In genomic region chr18:46891742-46892214, GRCh38 we compare ENCODE assay signal across 11 cellular contexts. TPM values are rescaled to one million over a fixed set of nuclear protein-coding genes. Genes with fewer than 3 reads are reported as not detected.
DNase-seq lines count a peak whose midpoint lies in the region; ATAC-seq and TF ChIP-seq lines count a peak whose summit lies in the region.
"Had no signal": no experiment of that assay in that cellular context is flagged by ENCODE, and none has a peak within 500 bp of the region (broad histone marks: within the 10 kb centered on the region; RNA-seq: fewer than 3 reads in every experiment).

No MANE protein-coding gene starts in this region.

- TF ChIP-seq CTCF in OCI-LY7 (conservative IDR thresholded peaks at IDR 0.05; ENCODE audit: low read length): no peak
- TF ChIP-seq CTCF in adrenal gland (IDR thresholded peaks at IDR 0.05): no peak
- no peak for TF ChIP-seq CTCF in hepatocyte (IDR thresholded peaks at IDR 0.05; ENCODE audit: poor library complexity)

- H3K4me2 ChIP-seq in OCI-LY7 (ENCODE audit: low read length) (no peak overlapping the region), hepatocyte (no peak overlapping the region)

- H3K4me3 ChIP-seq in OCI-LY7 (ENCODE audit: low read depth, low read length, poor library complexity, severe bottlenecking) (no peak overlapping the region), adrenal gland (no peak overlapping the region), HAP-1 (no peak overlapping the region), hepatocyte (no peak overlapping the region)
- H3K4me3 ChIP-seq: right lobe of liver had no signal

- ATAC-seq in GM18505 (IDR thresholded peaks at IDR 0.05; ENCODE audit: unreplicated experiment) (peak; percentile 92), GM19452 (IDR thresholded peaks at IDR 0.05; ENCODE audit: unreplicated experiment) (peak; percentile 74), HG02970 (IDR thresholded peaks at IDR 0.05; ENCODE audit: low FRiP score, unreplicated experiment) (peak; percentile 71)
- ATAC-seq: right lobe of liver had no signal

- H2AFZ ChIP-seq in OCI-LY7 (ENCODE audit: low read length): no peak overlapping the region
- H2AFZ ChIP-seq in hepatocyte: no peak overlapping the region

- in situ Hi-C loops in HAP-1 (cut with MboI; ENCODE audit: low sequenced_read_pairs): no loop called here

- POLR2A ChIA-PET in OCI-LY7 (lab: Charles Lee): no interaction called here

- peaks cover 13% of the 10 kb centered on the region for H3K4me1 ChIP-seq in OCI-LY7 (ENCODE audit: insufficient read depth, low read length, poor library complexity, severe bottlenecking)
- H3K4me1 ChIP-seq in adrenal gland (replicated peaks in 1 of 2): peaks cover 0 to 7% of the 10 kb centered on the region in 2 donors
- peaks cover 7% of the 10 kb centered on the region for H3K4me1 ChIP-seq in HAP-1
- H3K4me1 ChIP-seq in hepatocyte (ENCODE audit: insufficient read depth): no peaks in the 10 kb centered on the region
- H3K4me1 ChIP-seq: right lobe of liver had no signal

- H3K36me3 ChIP-seq in OCI-LY7 (ENCODE audit: insufficient read depth, low read length): peaks cover 49% of the 10 kb centered on the region
- peaks cover 0 to 6% of the 10 kb centered on the region in 2 donors for H3K36me3 ChIP-seq in adrenal gland (replicated peaks in 1 of 2)
- H3K36me3 ChIP-seq in HAP-1 (replicated peaks): peaks cover 30% of the 10 kb centered on the region
- no peaks in the 10 kb centered on the region for H3K36me3 ChIP-seq in hepatocyte (replicated peaks; ENCODE audit: insufficient read depth, low read depth)

- TF ChIP-seq POLR2A in GM18505 (IDR thresholded peaks at IDR 0.05; ENCODE audit: borderline replicate concordance, extremely low read depth, insufficient read depth, insufficient read length): no peak
- no peak for TF ChIP-seq POLR2A in adrenal gland (IDR thresholded peaks at IDR 0.05)

- DNase-seq in OCI-LY7 (ENCODE audit: low spot score) (peak; percentile 11), ureter (ENCODE audit: low spot score) (no peak), adrenal gland (no peak), HAP-1 (ENCODE audit: low spot score in 2 of 2) (no peak), hepatocyte (ENCODE audit: low spot score) (no peak)
- DNase-seq: foreskin melanocyte, NCI-H2029, right lobe of liver had no signal

- BruUV-seq in OCI-LY7 (replicated peaks; lab: Mats Ljungman, UMichigan): no TSS peak

- no peaks in the 10 kb centered on the region for H3K9me2 ChIP-seq in OCI-LY7 (ENCODE audit: insufficient read depth, low read length)
- H3K9me2 ChIP-seq in hepatocyte (replicated peaks; ENCODE audit: insufficient read depth): no peaks in the 10 kb centered on the region

- CTCF ChIA-PET in OCI-LY7 (lab: Charles Lee; ENCODE audit: unreplicated experiment): no interaction called here

- H3K79me2 ChIP-seq in OCI-LY7 (ENCODE audit: insufficient read depth, low read depth, low read length) (peaks cover 76% of the 10 kb centered on the region; the same call in 1 of the 2 replicates), hepatocyte (peaks cover 77% of the 10 kb centered on the region)

- intact Hi-C loops in OCI-LY7 (cut with micrococcal nuclease; ENCODE audit: unreplicated experiment): no loop called here
- intact Hi-C loops in adrenal gland (cut with DNase I): no loop called here

- H3K27me3 ChIP-seq in adrenal gland: no peaks in the 10 kb centered on the region
- H3K27me3 ChIP-seq in HAP-1 (ENCODE audit: low read depth): no peaks in the 10 kb centered on the region
- no peaks in the 10 kb centered on the region for H3K27me3 ChIP-seq in hepatocyte
- H3K27me3 ChIP-seq: right lobe of liver had no signal

- H4K20me1 ChIP-seq in OCI-LY7 (ENCODE audit: insufficient read depth, low read length) (no peaks in the 10 kb centered on the region), hepatocyte (ENCODE audit: insufficient read depth, poor library complexity, severe bottlenecking) (no peaks in the 10 kb centered on the region)

- H3K27ac ChIP-seq in OCI-LY7 (ENCODE audit: low read depth, low read length, poor library complexity, severe bottlenecking) (no peak overlapping the region), adrenal gland (no peak overlapping the region), hepatocyte (no peak overlapping the region)
- H3K27ac ChIP-seq: right lobe of liver had no signal

- peaks cover 22% of the 10 kb centered on the region for H3K9me3 ChIP-seq in OCI-LY7 (ENCODE audit: low read length)
- H3K9me3 ChIP-seq in adrenal gland (replicated peaks in 1 of 3): peaks cover 0 to 12% (median 7%) of the 10 kb centered on the region in 3 donors
- H3K9me3 ChIP-seq in HAP-1: peaks cover 22% of the 10 kb centered on the region
- H3K9me3 ChIP-seq in hepatocyte (ENCODE audit: low read depth): peaks cover 15% of the 10 kb centered on the region

- 81 to 85% (median 84%) methylated on average over 3 of the region's 3 CpGs for WGBS in adrenal gland, 4 donors
- WGBS in hepatocyte (ENCODE audit: low lambda C conversion rate, missing lambda C conversion rate): 90% methylated on average over 3 of the region's 3 CpGs

RNA-seq across cellular contexts. Expression of gene PIAS2, which starts 25.5 kb away (rescaled TPM):
- 17.9 and 18.1 TPM in 2 replicates for total RNA-seq in OCI-LY7 (2014; rRNA removed; shearing (Covaris generic))
- total RNA-seq in OCI-LY7 (2022) (27.9 and 35.7 TPM in 2 replicates), ureter (59.9 TPM), adrenal gland (10 to 100 TPM; 11.6 to 52.9 (median 36.0) TPM), hepatocyte (25.1 and 30.7 TPM in 2 replicates)
- polyA plus RNA-seq in adrenal gland (10 to 100 TPM in 1 of 3 donors, 1 to 10 TPM in 2; 4.7 to 25.5 (median 7.2) TPM), hepatocyte (18.4 and 22.5 TPM in 2 replicates)

RNA-seq across cellular contexts. Expression of gene KATNAL2, which starts 25.6 kb away (rescaled TPM):
- 5.7 and 8.1 TPM in 2 replicates for total RNA-seq in OCI-LY7 (2014; rRNA removed; shearing (Covaris generic))
- total RNA-seq in OCI-LY7 (2022) (13.9 and 16.1 TPM in 2 replicates), ureter (3.5 TPM), adrenal gland (1 to 10 TPM in 7 of 8 donors, under 1 TPM in 1; 0.48 to 4.5 (median 3.9) TPM), hepatocyte (2.4 and 4.4 TPM in 2 replicates)
- polyA plus RNA-seq in adrenal gland (10 to 100 TPM in 1 of 3 donors, 1 to 10 TPM in 2; 2.9 to 11.6 (median 6.1) TPM), hepatocyte (2.2 and 4.3 TPM in 2 replicates)
